1 cellular context compared by ENCODE assay signal in the genomic region with DNA sequence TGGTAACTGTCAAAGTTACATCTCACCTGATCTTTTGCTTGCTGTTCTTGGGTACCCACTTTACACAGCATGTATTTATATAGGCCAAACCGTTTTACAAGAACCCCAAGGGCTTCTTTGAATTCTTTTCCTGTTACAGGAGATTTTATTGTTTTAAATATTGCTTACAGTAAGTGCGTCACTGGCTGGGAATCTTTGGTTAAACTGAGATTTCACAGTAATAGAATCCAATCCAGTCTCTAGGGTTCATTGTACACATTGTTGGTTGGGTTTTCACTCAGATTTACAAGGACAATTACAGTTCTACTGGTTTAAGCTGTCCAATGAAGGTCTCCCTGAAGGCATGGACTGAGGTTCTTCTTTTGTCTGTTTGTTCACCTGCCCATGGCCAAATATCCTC.
TF ChIP-seq lines count a peak whose summit lies in the region.

No MANE protein-coding gene starts in this region.

TF ChIP-seq in IMR-90, 13 proteins besides CTCF, POLR2A, EP300 and RAD21 (continued from another document):
- TF ChIP-seq, protein P1, sequence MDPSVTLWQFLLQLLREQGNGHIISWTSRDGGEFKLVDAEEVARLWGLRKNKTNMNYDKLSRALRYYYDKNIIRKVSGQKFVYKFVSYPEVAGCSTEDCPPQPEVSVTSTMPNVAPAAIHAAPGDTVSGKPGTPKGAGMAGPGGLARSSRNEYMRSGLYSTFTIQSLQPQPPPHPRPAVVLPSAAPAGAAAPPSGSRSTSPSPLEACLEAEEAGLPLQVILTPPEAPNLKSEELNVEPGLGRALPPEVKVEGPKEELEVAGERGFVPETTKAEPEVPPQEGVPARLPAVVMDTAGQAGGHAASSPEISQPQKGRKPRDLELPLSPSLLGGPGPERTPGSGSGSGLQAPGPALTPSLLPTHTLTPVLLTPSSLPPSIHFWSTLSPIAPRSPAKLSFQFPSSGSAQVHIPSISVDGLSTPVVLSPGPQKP (IDR thresholded peaks at IDR 0.05; ENCODE audit: borderline replicate concordance, low read depth, low read length), result no peak
- no peak for TF ChIP-seq MAZ (IDR thresholded peaks at IDR 0.05; ENCODE audit: borderline replicate concordance, low read depth, low read length)
- no peak for TF ChIP-seq MAFK (IDR thresholded peaks at IDR 0.05; ENCODE audit: low read depth, low read length)
